12 cellular contexts compared by ENCODE assay signal in genomic region chr6:165573671-165574070, GRCh38.
DNase-seq lines count a peak whose midpoint lies in the region; ATAC-seq and TF ChIP-seq lines count a peak whose summit lies in the region.
"Had no signal": no experiment of that assay in that cellular context is flagged by ENCODE, and none has a peak within 500 bp of the region (broad histone marks: within the 10 kb centered on the region; RNA-seq: fewer than 3 reads in every experiment).

No MANE protein-coding gene starts in this region.

- H3K27me3 ChIP-seq in trophoblast cell (ENCODE audit: insufficient read depth, low read length): no peaks in the 10 kb centered on the region

- H3K79me1 ChIP-seq in trophoblast cell (ENCODE audit: low read length): peaks cover 2% of the 10 kb centered on the region

- in situ Hi-C loops in Caki2 (cut with HindIII; ENCODE audit: low pct_unique_long_range_greater_than_20kb, low sequenced_read_pairs): no loop called here
- in situ Hi-C loops in GM13977 (cut with MboI; ENCODE audit: low pct_unique_long_range_greater_than_20kb, low sequenced_read_pairs, unreplicated experiment): no loop called here

- no peaks in the 10 kb centered on the region for H3K9me3 ChIP-seq in trophoblast cell (ENCODE audit: insufficient read depth, low read depth, low read length)

- H3K27me3 Mint-ChIP-seq in stimulated activated memory B cell treated with anti-CD40 and anti-IgM and Interleukin-4, amounts not matched to agents 10 μg/mL and 1 μg/mL and 100 μg/mL, for 72 hours: no peaks in the 10 kb centered on the region
- H3K27me3 Mint-ChIP-seq: B cell had no signal

- no peak overlapping the region for H3K4me3 Mint-ChIP-seq in stimulated activated memory B cell treated with anti-CD40 and anti-IgM and Interleukin-4, amounts not matched to agents 10 μg/mL and 1 μg/mL and 100 μg/mL, for 72 hours
- H3K4me3 Mint-ChIP-seq: B cell had no signal

- no peak overlapping the region for H4K91ac ChIP-seq in trophoblast cell (ENCODE audit: low read depth, low read length)

- H3K9me3 Mint-ChIP-seq in stimulated activated memory B cell treated with anti-CD40 and anti-IgM and Interleukin-4, amounts not matched to agents 10 μg/mL and 1 μg/mL and 100 μg/mL, for 72 hours: no peaks in the 10 kb centered on the region

- H2BK5ac ChIP-seq in trophoblast cell (ENCODE audit: low read depth, low read length, poor library complexity): no peak overlapping the region

- no peak overlapping the region for H3K23ac ChIP-seq in trophoblast cell (ENCODE audit: low read length)

- no peak overlapping the region for H2BK120ac ChIP-seq in trophoblast cell (ENCODE audit: insufficient read depth, low read length, poor library complexity)

- H3K4me1 Mint-ChIP-seq in stimulated activated memory B cell treated with anti-CD40 and anti-IgM and Interleukin-4, amounts not matched to agents 10 μg/mL and 1 μg/mL and 100 μg/mL, for 72 hours: no peaks in the 10 kb centered on the region

- H3K4me1 ChIP-seq in trophoblast cell (ENCODE audit: control insufficient read depth in 1 of 2, insufficient read depth in 2 of 2, low read length in 2 of 2): peaks cover 0 to 7% of the 10 kb centered on the region in 2 experiments

- no peak overlapping the region for H3K4ac ChIP-seq in trophoblast cell (ENCODE audit: low read depth, low read length)

- ATAC-seq in Right ventricle myocardium superior (ENCODE audit: poor library complexity): peak; percentile 80
- no peak for ATAC-seq in stimulated activated memory B cell treated with anti-CD40 and anti-IgM and Interleukin-4, amounts not matched to agents 10 μg/mL and 1 μg/mL and 100 μg/mL, for 72 hours

- no CpG with 5 or more reads among the region's 5 CpGs for WGBS in trophoblast cell (ENCODE audit: extremely low coverage, insufficient coverage, insufficient read length)

- no peak overlapping the region for H3K4me3 ChIP-seq in trophoblast cell (ENCODE audit: low read depth, low read length)

- H3K27ac ChIP-seq in trophoblast cell (ENCODE audit: low read depth, low read length): no peak overlapping the region

- H3K36me3 Mint-ChIP-seq in stimulated activated memory B cell treated with anti-CD40 and anti-IgM and Interleukin-4, amounts not matched to agents 10 μg/mL and 1 μg/mL and 100 μg/mL, for 72 hours: no peaks in the 10 kb centered on the region

- H3K18ac ChIP-seq in trophoblast cell (ENCODE audit: low read length): no peak overlapping the region

- H3K79me2 ChIP-seq in trophoblast cell (ENCODE audit: control insufficient read depth, insufficient read depth, low read length, poor library complexity): no peaks in the 10 kb centered on the region

- H3K27ac Mint-ChIP-seq in stimulated activated memory B cell treated with anti-CD40 and anti-IgM and Interleukin-4, amounts not matched to agents 10 μg/mL and 1 μg/mL and 100 μg/mL, for 72 hours: no peak overlapping the region
- H3K27ac Mint-ChIP-seq: B cell had no signal

- no peak overlapping the region for H3K4me2 ChIP-seq in trophoblast cell (ENCODE audit: low read length)

- no peak overlapping the region for H4K8ac ChIP-seq in trophoblast cell (ENCODE audit: low read depth, low read length)

- no peak overlapping the region for H4K12ac ChIP-seq in trophoblast cell (ENCODE audit: low read depth, low read length)

- H3K9ac ChIP-seq in trophoblast cell (ENCODE audit: low read length): peak overlapping the region; percentile 45

- H3K36me3 ChIP-seq in trophoblast cell (ENCODE audit: control insufficient read depth in 1 of 2, insufficient read depth in 2 of 2, low read length in 2 of 2): no peaks in the 10 kb centered on the region

- DNase-seq in Caki2 (ENCODE audit: low read depth) (peak; percentile 64), SK-N-DZ (ENCODE audit: low spot score) (peak; percentile 31), Right ventricle myocardium superior (peak; percentile 58), trophoblast cell (no peak), NCI-H748 treated with DMSO at 0.1 percent for 48 hours (lab: John Stamatoyannopoulos, UW) (no peak), COR-L47 (lab: John Stamatoyannopoulos, UW) (no peak), GM13977 (ENCODE audit: low spot score) (no peak)
- DNase-seq: activated naive CD4-positive, alpha-beta T cell; foreskin melanocyte; NCI-H446 had no signal

- intact Hi-C loops in Right ventricle myocardium superior (cut with DNase I): no loop called here

- no peak overlapping the region for H2AFZ ChIP-seq in trophoblast cell (ENCODE audit: insufficient read depth, low read length, poor library complexity)

- H2BK12ac ChIP-seq in trophoblast cell (ENCODE audit: low read length): no peak overlapping the region

- no peak overlapping the region for H3K14ac ChIP-seq in trophoblast cell (ENCODE audit: low read length)

- H2AK5ac ChIP-seq in trophoblast cell (ENCODE audit: low read length): no peak overlapping the region

- no peak for TF ChIP-seq CTCF in GM13977 (IDR thresholded peaks at IDR 0.05; ENCODE audit: extremely low read depth, insufficient read depth, missing control alignments)

Comparison
In these comparisons a context has a peak if more than half of its experiments do, and no peak if none do; other contexts are left out.
1. DNase-seq: peak in Caki2 (single experiment), SK-N-DZ (single experiment) and Right ventricle myocardium superior (single experiment); none in trophoblast cell (0 of 2), NCI-H748 treated with DMSO at 0.1 percent for 48 hours (single experiment), COR-L47 (single experiment) and GM13977 (single experiment).